ENCODE assay signal across 22 cellular contexts in genomic region chr2:190313880-190314279, GRCh38. TPM values are rescaled to one million over a fixed set of nuclear protein-coding genes. Genes with fewer than 3 reads are reported as not detected.
DNase-seq lines count a peak whose midpoint lies in the region; ATAC-seq, FAIRE-seq and TF ChIP-seq lines count a peak whose summit lies in the region.
"Had no signal": no experiment of that assay in that cellular context is flagged by ENCODE, and none has a peak within 500 bp of the region (broad histone marks: within the 10 kb centered on the region; RNA-seq: fewer than 3 reads in every experiment).

No MANE protein-coding gene starts in this region.

- H3K27me3 ChIP-seq in HCT116 (ENCODE audit: insufficient read depth, low read length), result no peaks in the 10 kb centered on the region
- no peaks in the 10 kb centered on the region for H3K27me3 ChIP-seq in mesenchymal stem cell (ENCODE audit: control insufficient read depth in 1 of 2, insufficient read depth in 1 of 2, low read length in 2 of 2)
- H3K27me3 ChIP-seq in transverse colon, result no peaks in the 10 kb centered on the region
- H3K27me3 ChIP-seq: SJCRH30 had no signal

- peak overlapping the region; percentile 45; the same call in 1 of the 2 replicates for H3K4me2 ChIP-seq in HCT116 (ENCODE audit: low read length)
- H3K4me2 ChIP-seq in mesenchymal stem cell (ENCODE audit: low read length, poor library complexity, severe bottlenecking), result no peak overlapping the region

- TF ChIP-seq CTCF in HCT116 (IDR thresholded peaks at IDR 0.05 in 2 of 3, conservative IDR thresholded peaks at IDR 0.05 in 1 of 3; ENCODE audit: borderline replicate concordance in 1 of 3, insufficient read depth in 1 of 3, low read depth in 2 of 3, low read length in 2 of 3) (no peak), kidney (IDR thresholded peaks at IDR 0.05; ENCODE audit: borderline replicate concordance, extremely low read depth, insufficient read depth) (no peak), transverse colon (IDR thresholded peaks at IDR 0.05) (no peak)

- H3K9ac ChIP-seq in HCT116 (ENCODE audit: low read length) (no peak overlapping the region), kidney (ENCODE audit: low read length in 2 of 2) (no peak overlapping the region), mesenchymal stem cell (ENCODE audit: low read length) (peak overlapping the region; percentile 34)

- no peak overlapping the region for H2AFZ ChIP-seq in HCT116 (ENCODE audit: low read depth, low read length, poor library complexity, severe bottlenecking)
- no peak overlapping the region for H2AFZ ChIP-seq in mesenchymal stem cell (ENCODE audit: low read depth, low read length)

- H3K18ac ChIP-seq in mesenchymal stem cell (ENCODE audit: low read depth in 1 of 2, low read length in 2 of 2), result no peak overlapping the region

- H3K9me2 ChIP-seq in HCT116 (ENCODE audit: insufficient read depth), result no peaks in the 10 kb centered on the region

- TF ChIP-seq EP300 in transverse colon (IDR thresholded peaks at IDR 0.05; ENCODE audit: low read depth), result no peak

- no peak overlapping the region for H3K4ac ChIP-seq in mesenchymal stem cell (ENCODE audit: low read depth in 1 of 2, low read length in 2 of 2)

- BruUV-seq in HCT116 (replicated peaks; lab: Mats Ljungman, UMichigan), result no TSS peak

- no peak for ATAC-seq in HCT116
- ATAC-seq: K562 had no signal

- H3K27ac ChIP-seq in HCT116 (ENCODE audit: low read depth, low read length), result no peak overlapping the region
- no peak overlapping the region for H3K27ac ChIP-seq in kidney (ENCODE audit: low read depth in 2 of 2, low read length in 2 of 2)
- no peak overlapping the region for H3K27ac ChIP-seq in mesenchymal stem cell (ENCODE audit: low read length, poor library complexity, severe bottlenecking)
- peak overlapping the region; percentile 23 to 61 (median 46) for H3K27ac ChIP-seq in transverse colon
- H3K27ac ChIP-seq: SJCRH30 had no signal

- CTCF ChIA-PET in HCT116 (lab: Charles Lee), result interaction anchor here (1.7 kb wide), 1 partner anchor 225 kb away, joined by 7 read pairs; no protein-coding TSS in a partner anchor

- H3K4me3 ChIP-seq in HCT116 (replicated peaks in 1 of 2; ENCODE audit: low read depth in 1 of 2, low read length in 2 of 2) (no peak overlapping the region), kidney (ENCODE audit: low read length in 2 of 2) (no peak overlapping the region), mesenchymal stem cell (ENCODE audit: insufficient read depth in 1 of 2, low read depth in 1 of 2, low read length in 2 of 2) (no peak overlapping the region), transverse colon (no peak overlapping the region)
- H3K4me3 ChIP-seq: K562, SJCRH30 had no signal

- peaks cover 25% of the 10 kb centered on the region for H3K79me1 ChIP-seq in mesenchymal stem cell (replicated peaks; ENCODE audit: low read length, poor library complexity, severe bottlenecking)

- H4K91ac ChIP-seq in mesenchymal stem cell (ENCODE audit: low read length), result no peak overlapping the region

- H4K8ac ChIP-seq in mesenchymal stem cell (ENCODE audit: low read length), result no peak overlapping the region

- no peak overlapping the region for H2BK120ac ChIP-seq in mesenchymal stem cell (ENCODE audit: low read depth, low read length)

- no peak overlapping the region for H2AK5ac ChIP-seq in mesenchymal stem cell (ENCODE audit: low read length, severe bottlenecking)

- H3K9me3 ChIP-seq in HCT116 (ENCODE audit: control insufficient read depth in 1 of 2, insufficient read depth in 1 of 2, low read depth in 1 of 2, low read length in 2 of 2) (no peaks in the 10 kb centered on the region), kidney (ENCODE audit: control insufficient read depth in 1 of 2, low read length in 2 of 2) (no peaks in the 10 kb centered on the region), mesenchymal stem cell (ENCODE audit: control insufficient read depth, low read length) (no peaks in the 10 kb centered on the region), transverse colon (no peaks in the 10 kb centered on the region)
- H3K9me3 ChIP-seq: SJCRH30 had no signal

- 100% methylated on average over 1 of the region's 1 CpG for WGBS in mesenchymal stem cell
- WGBS in transverse colon (ENCODE audit: low coverage in 1 of 2), 2 donors, result 30 to 33% methylated on average over 1 of the region's 1 CpG

- H3K4me1 ChIP-seq in HCT116 (ENCODE audit: control insufficient read depth in 1 of 2, insufficient read depth in 2 of 2, low read length in 2 of 2), result peaks cover 22 to 26% of the 10 kb centered on the region in 2 experiments
- H3K4me1 ChIP-seq in kidney (ENCODE audit: control insufficient read depth in 1 of 2, insufficient read depth in 1 of 2, low read depth in 1 of 2, low read length in 2 of 2), result peaks cover 7 to 9% of the 10 kb centered on the region in 2 donors
- H3K4me1 ChIP-seq in mesenchymal stem cell (ENCODE audit: control insufficient read depth, insufficient read depth, low read depth, low read length), result peaks cover 8% of the 10 kb centered on the region
- peaks cover 17 to 69% (median 40%) of the 10 kb centered on the region in 4 donors for H3K4me1 ChIP-seq in transverse colon
- H3K4me1 ChIP-seq: SJCRH30 had no signal

- no peaks in the 10 kb centered on the region for H4K20me1 ChIP-seq in HCT116 (ENCODE audit: insufficient read depth)

- peaks cover 0 to under 1% of the 10 kb centered on the region in 2 experiments; a peak in 2 of 4 replicates for H3K36me3 ChIP-seq in HCT116 (ENCODE audit: control insufficient read depth in 1 of 2, insufficient read depth in 2 of 2, low read length in 2 of 2)
- peaks cover 2 to 8% of the 10 kb centered on the region in 2 donors for H3K36me3 ChIP-seq in kidney (ENCODE audit: control insufficient read depth in 1 of 2, insufficient read depth in 2 of 2, low read length in 2 of 2)
- peaks cover 4 to 32% of the 10 kb centered on the region in 2 experiments for H3K36me3 ChIP-seq in mesenchymal stem cell (ENCODE audit: control insufficient read depth in 1 of 2, insufficient read depth in 2 of 2, low read depth in 1 of 2, low read length in 2 of 2)
- H3K36me3 ChIP-seq in transverse colon, result peaks cover 0 to 3% (median 0%) of the 10 kb centered on the region in 4 donors

- no peak for DNase-seq in HCT116 (ENCODE audit: low read depth, low spot score)
- DNase-seq in kidney, result no peak
- DNase-seq in mesenchymal stem cell, result no peak
- DNase-seq in transverse colon, result no peak
- no peak for DNase-seq in NCI-H2107 treated with DMSO at 0.1 percent for 48 hours (lab: John Stamatoyannopoulos, UW; ENCODE audit: unreplicated experiment)
- no peak for DNase-seq in LoVo (ENCODE audit: low spot score)
- DNase-seq in putamen (ENCODE audit: low spot score), result no peak
- DNase-seq: DMS153, DND-41, Kasumi-1, MV-4-11, NCI-H1105, NCI-H1436 treated with DMSO at 0.1 percent for 48 hours, NCI-H1930, NCI-H2107, NCI-H446, NCI-H524 treated with DMSO at 0.1 percent for 48 hours, NCI-H774, SJCRH30 had no signal

- H2BK5ac ChIP-seq in mesenchymal stem cell (ENCODE audit: low read depth, low read length, poor library complexity, severe bottlenecking), result no peak overlapping the region

- FAIRE-seq in kidney (lab: Jason Lieb, UNC), result peak; percentile 83
- FAIRE-seq: H54, K562, RCC 7860 had no signal

- H2BK15ac ChIP-seq in mesenchymal stem cell (ENCODE audit: low read depth, poor library complexity, severe bottlenecking), result no peak overlapping the region

- H2BK12ac ChIP-seq in mesenchymal stem cell (ENCODE audit: low read length in 2 of 2), result no peak overlapping the region

- RAD21 ChIA-PET in HCT116 (lab: Charles Lee; ENCODE audit: low non-redundant PET in 1 of 2, low total read pairs in 2 of 2, uncharacterized antibody in 2 of 2, unreplicated experiment in 2 of 2), result no interaction called here

- no peak overlapping the region for H3K14ac ChIP-seq in mesenchymal stem cell (ENCODE audit: low read length in 2 of 2)

- no peak for TF ChIP-seq RAD21 in HCT116 (IDR thresholded peaks at IDR 0.05; ENCODE audit: low read depth)

- no peak for TF ChIP-seq POLR2A in HCT116 (IDR thresholded peaks at IDR 0.05; ENCODE audit: borderline replicate concordance, extremely low read depth, insufficient read depth, insufficient read length)
- TF ChIP-seq POLR2A in transverse colon (IDR thresholded peaks at IDR 0.05), result no peak

- H3K79me2 ChIP-seq in HCT116 (ENCODE audit: insufficient read depth, low read length), result peaks cover 60% of the 10 kb centered on the region

- intact Hi-C loops in HCT116 (cut with micrococcal nuclease) (loop anchor here (1.0 to 10.0 kb wide), 3 partner anchors 225 to 649 kb away; partner anchors contain the start of gene ASNSD1), kidney (cut with DNase I) (no loop called here), transverse colon (cut with DNase I; ENCODE audit: low total_unique reads) (no loop called here)

- no peak overlapping the region for H3K23ac ChIP-seq in mesenchymal stem cell (ENCODE audit: low read length in 2 of 2)

- in situ Hi-C loops in transverse colon (cut with MboI; ENCODE audit: low pct_ligation_motif_present in 1 of 4, low pct_unique_long_range_greater_than_20kb in 1 of 4, low sequenced_read_pairs in 3 of 4), result no loop called here

- POLR2A ChIA-PET in HCT116 (lab: Charles Lee), result no interaction called here

TF ChIP-seq in HCT116, 20 proteins besides CTCF, POLR2A, EP300 and RAD21:
- no peak for TF ChIP-seq CBX3 (IDR thresholded peaks at IDR 0.05; ENCODE audit: low read depth)
- TF ChIP-seq FOSL1 (IDR thresholded peaks at IDR 0.05; ENCODE audit: low read depth), result no peak
- TF ChIP-seq MAX (IDR thresholded peaks at IDR 0.05), result no peak
- TF ChIP-seq ATF3 (IDR thresholded peaks at IDR 0.05), result no peak

RNA-seq across cellular contexts. Expression of gene HIBCH, which starts 5.7 kb away (rescaled TPM):
- 24.7 TPM for total RNA-seq in HCT116 (2021; ENCODE audit: unreplicated experiment)
- polyA plus RNA-seq in HCT116 (2012), result 4.4 and 7.7 TPM in 2 replicates
- 35.7 TPM for total RNA-seq in kidney
- polyA plus RNA-seq in kidney (ENCODE audit: insufficient read depth, low read depth, low replicate concordance), result 115 TPM
- polyA plus RNA-seq in mesenchymal stem cell (2013, experiment 1 of 2), result 17.1 TPM
- 18.5 TPM for polyA plus RNA-seq in mesenchymal stem cell (2013, experiment 2 of 2)
- 10 to 100 TPM in 2 of 4 donors, 1 to 10 TPM in 2; 6.0 to 33.0 (median 19.8) TPM for total RNA-seq in transverse colon

RNA-seq across cellular contexts. Expression of gene INPP1, which starts 29.5 kb away (rescaled TPM):
- total RNA-seq in HCT116 (2021; ENCODE audit: unreplicated experiment) (19.6 TPM), kidney (27.2 TPM), transverse colon (10 to 100 TPM in 3 of 4 donors, under 1 TPM in 1; 0.60 to 22.1 (median 21.2) TPM)
- polyA plus RNA-seq in HCT116 (2012), result 14.3 and 18.5 TPM in 2 replicates
- polyA plus RNA-seq in kidney (ENCODE audit: insufficient read depth, low read depth, low replicate concordance), result 15.1 TPM
- polyA plus RNA-seq in mesenchymal stem cell (2013, experiment 1 of 2), result 19.5 TPM
- polyA plus RNA-seq in mesenchymal stem cell (2013, experiment 2 of 2), result 17.6 TPM

Comparison
In these comparisons a context has a peak if more than half of its experiments do, and no peak if none do; other contexts are left out.
1. H3K27ac ChIP-seq: peak in transverse colon (4 of 4); none in HCT116 (single experiment), kidney (0 of 2) and mesenchymal stem cell (single experiment).